Comparison of ENCODE assay signal across 23 cellular contexts in genomic region chr15:89790661-89791060, GRCh38. TPM values are rescaled to one million over a fixed set of nuclear protein-coding genes. Genes with fewer than 3 reads are reported as not detected.
"Had no signal": no experiment of that assay in that cellular context is flagged by ENCODE, and none has a peak within 500 bp of the region (broad histone marks: within the 10 kb centered on the region; RNA-seq: fewer than 3 reads in every experiment).

No MANE protein-coding gene starts in this region.

- DNase-seq: effector CD8-positive, alpha-beta T cell; heart right ventricle; hypothalamus; natural killer cell; stimulated activated CD4-positive, alpha-beta T cell treated with anti-CD3 and anti-CD28 coated beads, Interleukin-2, amount 100 ng/mL, for 24 hours; stimulated activated CD4-positive, alpha-beta T cell treated with anti-CD3 and anti-CD28 coated beads, Interleukin-4, amount 100 ng/mL, for 4 hours; stimulated activated naive CD4-positive, alpha-beta T cell; stomach; substantia nigra had no signal

- ATAC-seq: esophagus mucosa, heart right ventricle, left lobe of liver, natural killer cell, sciatic nerve had no signal

- H3K9me3 Mint-ChIP-seq: natural killer cell had no signal

- H3K27ac ChIP-seq: coronary artery, dorsolateral prefrontal cortex, heart right ventricle, stomach had no signal

- H3K4me3 Mint-ChIP-seq: natural killer cell, neural crest cell had no signal

- H3K36me3 Mint-ChIP-seq: natural killer cell had no signal

- H3K4me1 Mint-ChIP-seq: natural killer cell, neural crest cell had no signal

- FAIRE-seq: frontal cortex, islet of Langerhans had no signal

- H3K4me3 ChIP-seq: coronary artery, dorsolateral prefrontal cortex, heart right ventricle, stomach had no signal

- H3K27ac Mint-ChIP-seq: natural killer cell had no signal

- H3K27me3 ChIP-seq: dorsolateral prefrontal cortex, heart right ventricle, stomach had no signal

RNA-seq across cellular contexts. Expression of gene MESP2, which starts 14.5 kb away (rescaled TPM):
- total RNA-seq: frontal cortex, glomerular endothelial cell, natural killer cell, osteocyte, pulmonary artery endothelial cell, skeletal muscle tissue, stomach, urinary bladder had no signal
- polyA plus RNA-seq: fibroblast of lung had no signal

RNA-seq across cellular contexts. Expression of gene MESP1, which starts 39.6 kb away (rescaled TPM):
- total RNA-seq: urinary bladder had no signal
- polyA plus RNA-seq: fibroblast of lung had no signal
